Comparison of ENCODE assay signal across 7 cellular contexts in genomic region chr7:10401793-10402192, GRCh38.
"Had no signal": no experiment of that assay in that cellular context is flagged by ENCODE, and none has a peak within 500 bp of the region (broad histone marks: within the 10 kb centered on the region; RNA-seq: fewer than 3 reads in every experiment).

No MANE protein-coding gene starts in this region.

- H3K27ac ChIP-seq: HL-60, KMS-11 had no signal

- H3K9ac ChIP-seq: KMS-11 had no signal

- FAIRE-seq: HepG2, HTR-8/SVneo had no signal

- H3K4me2 ChIP-seq: KMS-11 had no signal

- ATAC-seq: HepG2 had no signal

- DNase-seq: IMR-90, KBM-7, KG1 had no signal
